In genomic region chr2:100321181-100321880, GRCh38 we compare ENCODE assay signal across 8 cellular contexts. TPM values are rescaled to one million over a fixed set of nuclear protein-coding genes. Genes with fewer than 3 reads are reported as not detected.
DNase-seq lines count a peak whose midpoint lies in the region; ATAC-seq and TF ChIP-seq lines count a peak whose summit lies in the region.

No MANE protein-coding gene starts in this region.

- H2AFZ ChIP-seq in osteoblast (ENCODE audit: low read length) = no peak overlapping the region

- peaks cover 47% of the 10 kb centered on the region for H3K27me3 ChIP-seq in AG04450 (ENCODE audit: control insufficient read depth, insufficient read depth, low read length)
- H3K27me3 ChIP-seq in osteoblast (ENCODE audit: insufficient read depth, low read length) = peaks cover 57% of the 10 kb centered on the region

- H3K9me3 Mint-ChIP-seq in activated B cell treated with CpG ODN at 0.5 μM for 24 hours = peaks cover 17% of the 10 kb centered on the region

- H3K79me2 ChIP-seq in osteoblast (ENCODE audit: insufficient read depth, low read length) = no peaks in the 10 kb centered on the region

- peaks cover 2% of the 10 kb centered on the region for H3K36me3 Mint-ChIP-seq in activated B cell treated with CpG ODN at 0.5 μM for 24 hours (ENCODE audit: low read depth)

- H3K9me3 ChIP-seq in AG04450 (ENCODE audit: control insufficient read depth, insufficient read depth, low read length) = peaks cover 7% of the 10 kb centered on the region
- H3K9me3 ChIP-seq in HEK293 (ENCODE audit: control insufficient read depth, insufficient read depth, low read depth, low read length) = no peaks in the 10 kb centered on the region
- peaks cover 3% of the 10 kb centered on the region for H3K9me3 ChIP-seq in osteoblast (ENCODE audit: low read depth, low read length)

- H3K4me3 ChIP-seq in AG04450 (ENCODE audit: low read depth, low read length) (peak overlapping the region; percentile 53), HEK293 (ENCODE audit: low read depth, low read length) (peak overlapping the region; percentile 64), osteoblast (ENCODE audit: insufficient read depth, low read length) (no peak overlapping the region)

- POLR2A ChIA-PET in AG04450 (lab: Yijun Ruan, JAX) (no interaction called here), HEK293 (lab: Yijun Ruan, JAX) (interaction anchor here (0.6 to 1.8 kb wide), 5 partner anchors 14 to 1068 kb away, joined by 3 to 12 read pairs (median 3); no protein-coding TSS in a partner anchor), activated B cell treated with CpG ODN at 0.5 μM for 24 hours (lab: Charles Lee) (interaction anchor here (0.6 kb wide), 1 partner anchor 987 kb away, joined by 3 read pairs; the partner anchor contains the start of gene RNF149)

- DNase-seq in AG04450 (ENCODE audit: low read depth, low spot score) (no peak), activated B cell treated with CpG ODN at 0.5 μM for 24 hours (peak; percentile 31), head of caudate nucleus (peak in 39 of 42 donors; percentile 12 to 70 (median 42)), osteoblast (ENCODE audit: insufficient read length, low spot score, missing footprints) (peak; percentile 80), T-helper 9 cell (no peak)

- H3K36me3 ChIP-seq in HEK293 (ENCODE audit: control insufficient read depth in 2 of 2, insufficient read depth in 1 of 2, low read length in 2 of 2) (peaks cover 5 to 16% of the 10 kb centered on the region in 2 experiments; a peak in 2 of 3 replicates), osteoblast (ENCODE audit: insufficient read depth, low read length) (no peaks in the 10 kb centered on the region)

- H3K4me1 ChIP-seq in HEK293 (ENCODE audit: control insufficient read depth, insufficient read depth, low read length) (peaks cover 3% of the 10 kb centered on the region; the same call in 1 of the 2 replicates), osteoblast (ENCODE audit: insufficient read depth, low read length) (no peaks in the 10 kb centered on the region)

- peaks cover 2% of the 10 kb centered on the region for H3K4me1 Mint-ChIP-seq in activated B cell treated with CpG ODN at 0.5 μM for 24 hours

- ATAC-seq in activated B cell treated with CpG ODN at 0.5 μM for 24 hours (ENCODE audit: low read depth) (peak; percentile 43), HG02970 (IDR thresholded peaks at IDR 0.05; ENCODE audit: low FRiP score, unreplicated experiment) (no peak), GM19467 (IDR thresholded peaks at IDR 0.05; ENCODE audit: unreplicated experiment) (no peak)

- H3K27ac ChIP-seq in AG04450 (ENCODE audit: low read depth, low read length) (no peak overlapping the region), HEK293 (ENCODE audit: extremely low read depth, low read depth, low read length) (peak overlapping the region; percentile 89), osteoblast (ENCODE audit: low read depth, low read length) (no peak overlapping the region)

- peaks cover 57% of the 10 kb centered on the region for H3K27me3 Mint-ChIP-seq in activated B cell treated with CpG ODN at 0.5 μM for 24 hours

- TF ChIP-seq CTCF in AG04450 (IDR thresholded peaks at IDR 0.05; ENCODE audit: low read depth, low read length) (peak; percentile 21; the same call in 1 of the 2 replicates), HEK293 (tag by site-specific recombination; IDR thresholded peaks at IDR 0.05) (peak; percentile 44; the same call in 1 of the 2 replicates), activated B cell treated with CpG ODN at 0.5 μM for 24 hours (IDR thresholded peaks at IDR 0.05) (no peak), osteoblast (IDR thresholded peaks at IDR 0.05; ENCODE audit: extremely low read depth, low read depth, low read length) (no peak)

- intact Hi-C loops in activated B cell treated with CpG ODN at 0.5 μM for 24 hours (cut with micrococcal nuclease) (no loop called here), head of caudate nucleus (cut with DNase I) (loop anchor here (10.0 kb wide), 1 partner anchor 93 kb away; the partner anchor contains the start of gene CHST10)

- no peak overlapping the region for H3K27ac Mint-ChIP-seq in activated B cell treated with CpG ODN at 0.5 μM for 24 hours

- peak overlapping the region; percentile 12 for H3K4me3 Mint-ChIP-seq in activated B cell treated with CpG ODN at 0.5 μM for 24 hours

- CTCF ChIA-PET in AG04450 (lab: Charles Lee) = interaction anchor here (0.7 to 1.5 kb wide), 2 partner anchors 21 to 60 kb away, joined by 3 to 4 read pairs; no protein-coding TSS in a partner anchor
- CTCF ChIA-PET in HEK293 (lab: Yijun Ruan, JAX) = interaction anchor here (0.7 to 2.8 kb wide), 6 partner anchors 30 to 1372 kb away, joined by 3 to 13 read pairs (median 5); no protein-coding TSS in a partner anchor
- CTCF ChIA-PET in activated B cell treated with CpG ODN at 0.5 μM for 24 hours (lab: Charles Lee) = no interaction called here

- no peaks in the 10 kb centered on the region for H4K20me1 ChIP-seq in osteoblast (ENCODE audit: insufficient read depth, low read length)

- no peak overlapping the region for H3K4me2 ChIP-seq in osteoblast (ENCODE audit: insufficient read depth, low read length)

TF ChIP-seq in HEK293, 187 proteins besides CTCF, POLR2A, EP300 and RAD21 (continues in another document):
- no peak for TF ChIP-seq ZNF529 (tag by site-specific recombination; IDR thresholded peaks at IDR 0.05; ENCODE audit: insufficient replicate concordance)
- no peak for TF ChIP-seq ZNF404 (tag by site-specific recombination; IDR thresholded peaks at IDR 0.05)
- TF ChIP-seq HOXC10 (CRISPR knock-in tag; IDR thresholded peaks at IDR 0.05) = no peak
- 0 out of 2 replicates have a peak, but pooled peaks have one; percentile 28 for TF ChIP-seq ZNF335 (tag by site-specific recombination; conservative IDR thresholded peaks at IDR 0.05)
- TF ChIP-seq ZEB2 (tag by site-specific recombination; IDR thresholded peaks at IDR 0.05) = no peak
- TF ChIP-seq ZNF211 (tag by site-specific recombination; IDR thresholded peaks at IDR 0.05; ENCODE audit: low read depth) = no peak
- TF ChIP-seq PRDM10 (tag by site-specific recombination; IDR thresholded peaks at IDR 0.05) = peak; percentile 81
- peak; percentile 77 for TF ChIP-seq PATZ1 (tag by site-specific recombination; IDR thresholded peaks at IDR 0.05)
- TF ChIP-seq KLF1 (tag by site-specific recombination; IDR thresholded peaks at IDR 0.05) = 0 out of 2 replicates have a peak, but pooled peaks have one; percentile 20
- TF ChIP-seq ZNF23 (tag by site-specific recombination; IDR thresholded peaks at IDR 0.05; ENCODE audit: borderline replicate concordance) = no peak

RNA-seq across cellular contexts. Expression of gene LONRF2, which starts 1.0 kb away (rescaled TPM):
- polyA plus RNA-seq in AG04450 (2011; rRNA removed) = 0.83 and 0.98 TPM in 2 replicates
- 1.1 and 2.1 TPM in 2 replicates for polyA minus RNA-seq in AG04450 (2011; rRNA and poly(A)+ RNA removed)
- total RNA-seq in activated B cell treated with CpG ODN at 0.5 μM for 24 hours = 0.09 and 0.17 TPM in 2 replicates
- under 0.01 TPM in 2 replicates for total RNA-seq in osteoblast

Comparison
In these comparisons a context has a peak if more than half of its experiments do, and no peak if none do; other contexts are left out.
1. DNase-seq: peak in activated B cell treated with CpG ODN at 0.5 μM for 24 hours (single experiment), head of caudate nucleus (39 of 42) and osteoblast (single experiment); none in AG04450 (single experiment) and T-helper 9 cell (single experiment).
2. CTCF ChIP-seq: peak in AG04450 (single experiment) and HEK293 (single experiment); none in activated B cell treated with CpG ODN at 0.5 μM for 24 hours (single experiment) and osteoblast (single experiment).